ENCODE assay signal across 26 cellular contexts in genomic region chr2:120890566-120891360, GRCh38.
"Had no signal": no experiment of that assay in that cellular context is flagged by ENCODE, and none has a peak within 500 bp of the region (broad histone marks: within the 10 kb centered on the region; RNA-seq: fewer than 3 reads in every experiment).

No MANE protein-coding gene starts in this region.

- H3K4me3 Mint-ChIP-seq: activated CD4-positive, alpha-beta memory T cell treated with anti-CD3 and anti-CD28 coated beads, Interleukin-2, amount 10 ng/mL, durations not matched to agents 7 days and 5 days; activated naive CD4-positive, alpha-beta T cell treated with anti-CD3 and anti-CD28 coated beads for 36 hours; activated naive CD8-positive, alpha-beta T cell; activated T-helper 17 cell treated with anti-CD3 and anti-CD28 coated beads, Interleukin-2, amount 50 U/mL, for 72 hours; central memory CD8-positive, alpha-beta T cell; T-helper 1 cell treated with Interleukin-12 subunit alpha and Interleukin-12 subunit beta and Interleukin-4 antibody, amounts not matched to agents 30 μg/mL and 1 μg/mL, for 36 hours had no signal

- H3K9me3 ChIP-seq: breast epithelium, Peyer's patch, SJSA1 had no signal

- H3K4me3 ChIP-seq: breast epithelium, K562, Peyer's patch, SJSA1 had no signal

- H3K4me1 Mint-ChIP-seq: activated CD4-positive, alpha-beta memory T cell treated with anti-CD3 and anti-CD28 coated beads, Interleukin-2, amount 10 ng/mL, durations not matched to agents 7 days and 5 days; activated T-helper 17 cell treated with anti-CD3 and anti-CD28 coated beads, Interleukin-2, amount 50 U/mL, for 72 hours; central memory CD8-positive, alpha-beta T cell had no signal

- H3K9me3 Mint-ChIP-seq: activated CD4-positive, alpha-beta memory T cell treated with anti-CD3 and anti-CD28 coated beads, Interleukin-2, amount 10 ng/mL, durations not matched to agents 7 days and 5 days; activated naive CD4-positive, alpha-beta T cell treated with anti-CD3 and anti-CD28 coated beads for 36 hours; activated T-helper 17 cell treated with anti-CD3 and anti-CD28 coated beads, Interleukin-2, amount 50 U/mL, for 72 hours; central memory CD8-positive, alpha-beta T cell; T-helper 1 cell treated with Interleukin-12 subunit alpha and Interleukin-12 subunit beta and Interleukin-4 antibody, amounts not matched to agents 30 μg/mL and 1 μg/mL, for 36 hours had no signal

- DNase-seq: activated CD4-positive, alpha-beta memory T cell treated with anti-CD3 and anti-CD28 coated beads, Interleukin-2, amount 10 ng/mL, durations not matched to agents 7 days and 5 days; activated CD4-positive, alpha-beta T cell treated with anti-CD3 and anti-CD28 coated beads, Interleukin-2, amount 50 U/mL, for 1 hour; activated CD4-positive, CD25-positive, alpha-beta regulatory T cell; activated gamma-delta T cell; activated naive CD4-positive, alpha-beta T cell treated with anti-CD3 and anti-CD28 coated beads for 36 hours; activated T-cell treated with anti-CD3 and anti-CD28 coated beads for 4 hours; activated T-cell treated with anti-CD3 and anti-CD28 coated beads, Interleukin-2, amount 50 U/mL, for 48 hours; amygdala; Karpas-422; MM.1S; NCI-H1105; NCI-H1436; NCI-H1694 treated with DMSO at 0.1 percent for 48 hours; NCI-H2029 treated with DMSO at 0.1 percent for 48 hours; NCI-H510A treated with DMSO at 0.1 percent for 48 hours; Peyer's patch; SHP77 had no signal

- H3K27me3 ChIP-seq: breast epithelium, Peyer's patch, SJSA1 had no signal

- H3K27me3 Mint-ChIP-seq: activated CD4-positive, alpha-beta memory T cell treated with anti-CD3 and anti-CD28 coated beads, Interleukin-2, amount 10 ng/mL, durations not matched to agents 7 days and 5 days; activated naive CD8-positive, alpha-beta T cell; activated T-helper 17 cell treated with anti-CD3 and anti-CD28 coated beads, Interleukin-2, amount 50 U/mL, for 72 hours had no signal

- H3K36me3 ChIP-seq: breast epithelium, Peyer's patch had no signal

- FAIRE-seq: K562 had no signal

- H3K27ac ChIP-seq: breast epithelium, Peyer's patch, RWPE1, SJSA1 had no signal

- H3K27ac Mint-ChIP-seq: activated CD4-positive, alpha-beta memory T cell treated with anti-CD3 and anti-CD28 coated beads, Interleukin-2, amount 10 ng/mL, durations not matched to agents 7 days and 5 days; activated naive CD4-positive, alpha-beta T cell treated with anti-CD3 and anti-CD28 coated beads for 36 hours; activated naive CD8-positive, alpha-beta T cell; activated T-helper 17 cell treated with anti-CD3 and anti-CD28 coated beads, Interleukin-2, amount 50 U/mL, for 72 hours; T-helper 1 cell treated with Interleukin-12 subunit alpha and Interleukin-12 subunit beta and Interleukin-4 antibody, amounts not matched to agents 30 μg/mL and 1 μg/mL, for 36 hours had no signal

- H3K4me1 ChIP-seq: breast epithelium had no signal

- H3K36me3 Mint-ChIP-seq: activated naive CD8-positive, alpha-beta T cell had no signal

- ATAC-seq: activated T-helper 17 cell treated with anti-CD3 and anti-CD28 coated beads, Interleukin-2, amount 50 U/mL, for 72 hours; K562; SK-N-SH treated with all-trans-retinoic acid at 6 μM for 48 hours had no signal
